In genomic region chr6:165643015-165643414, GRCh38 we compare ENCODE assay signal across 29 cellular contexts.
"Had no signal": no experiment of that assay in that cellular context is flagged by ENCODE, and none has a peak within 500 bp of the region (broad histone marks: within the 10 kb centered on the region; RNA-seq: fewer than 3 reads in every experiment).

No MANE protein-coding gene starts in this region.

- H3K36me3 Mint-ChIP-seq: stimulated activated effector memory CD8-positive, alpha-beta T cell treated with anti-CD3 and anti-CD28 coated beads, Interleukin-12 subunit alpha, Interleukin-12 subunit beta, amount 100 ng/mL, for 72 hours; stimulated activated memory B cell treated with anti-CD40 and anti-IgM and Interleukin-4, amounts not matched to agents 10 μg/mL and 1 μg/mL and 100 μg/mL, for 72 hours; stimulated activated naive B cell treated with anti-CD40 and anti-IgM and Interleukin-4, amounts not matched to agents 10 μg/mL and 1 μg/mL and 100 μg/mL, for 72 hours; type B pancreatic cell had no signal

- H3K4me1 Mint-ChIP-seq: stimulated activated effector memory CD8-positive, alpha-beta T cell treated with anti-CD3 and anti-CD28 coated beads, Interleukin-12 subunit alpha, Interleukin-12 subunit beta, amount 100 ng/mL, for 72 hours; stimulated activated memory B cell treated with anti-CD40 and anti-IgM and Interleukin-4, amounts not matched to agents 10 μg/mL and 1 μg/mL and 100 μg/mL, for 72 hours; stimulated activated naive B cell treated with anti-CD40 and anti-IgM and Interleukin-4, amounts not matched to agents 10 μg/mL and 1 μg/mL and 100 μg/mL, for 72 hours; stimulated activated naive CD8-positive, alpha-beta T cell treated with anti-CD3 and anti-CD28 coated beads, Interleukin-15, amount 100 ng/mL, for 72 hours had no signal

- FAIRE-seq: urothelium cell line had no signal

- H3K27me3 Mint-ChIP-seq: stimulated activated memory B cell treated with anti-CD40 and anti-IgM and Interleukin-4, amounts not matched to agents 10 μg/mL and 1 μg/mL and 100 μg/mL, for 72 hours; stimulated activated naive B cell treated with anti-CD40 and anti-IgM and Interleukin-4, amounts not matched to agents 10 μg/mL and 1 μg/mL and 100 μg/mL, for 72 hours; stimulated activated naive CD8-positive, alpha-beta T cell treated with anti-CD3 and anti-CD28 coated beads, Interleukin-15, amount 100 ng/mL, for 72 hours; type B pancreatic cell had no signal

- H3K27ac ChIP-seq: stomach, suprapubic skin, testis, thoracic aorta, thyroid gland, tibial artery, tibial nerve, transverse colon, upper lobe of left lung, upper lobe of right lung, uterus, vagina had no signal

- H3K4me3 ChIP-seq: stomach, suprapubic skin, testis, thoracic aorta, thyroid gland, tibial artery, tibial nerve, transverse colon, upper lobe of left lung, upper lobe of right lung, uterus, vagina had no signal

- H3K9me3 ChIP-seq: stomach, suprapubic skin, testis, thoracic aorta, thyroid gland, tibial artery, tibial nerve, transverse colon, upper lobe of left lung, upper lobe of right lung, uterus, vagina had no signal

- H3K36me3 ChIP-seq: stomach, suprapubic skin, thoracic aorta, thyroid gland, tibial artery, tibial nerve, transverse colon, upper lobe of left lung, upper lobe of right lung, uterus, vagina had no signal

- H3K4me1 ChIP-seq: suprapubic skin, testis, tibial artery, tibial nerve, transverse colon, upper lobe of left lung, upper lobe of right lung, uterus, vagina had no signal

- ATAC-seq: stimulated activated memory B cell treated with anti-CD40 and anti-IgM and Interleukin-4, amounts not matched to agents 10 μg/mL and 1 μg/mL and 100 μg/mL, for 72 hours; stimulated activated naive B cell treated with anti-CD40 and anti-IgM and Interleukin-4, amounts not matched to agents 10 μg/mL and 1 μg/mL and 100 μg/mL, for 72 hours; stimulated activated naive CD8-positive, alpha-beta T cell treated with anti-CD3 and anti-CD28 coated beads, Interleukin-15, amount 100 ng/mL, for 72 hours; stimulated activated naive CD8-positive, alpha-beta T cell treated with anti-CD3 and anti-CD28 coated beads, Interleukin-15, Interleukin-2, amounts not matched to agents 100 U/mL and 50 U/mL, for 24 hours; upper lobe of right lung had no signal

- H3K27ac Mint-ChIP-seq: stimulated activated effector memory CD8-positive, alpha-beta T cell treated with anti-CD3 and anti-CD28 coated beads, Interleukin-12 subunit alpha, Interleukin-12 subunit beta, amount 100 ng/mL, for 72 hours; stimulated activated memory B cell treated with anti-CD40 and anti-IgM and Interleukin-4, amounts not matched to agents 10 μg/mL and 1 μg/mL and 100 μg/mL, for 72 hours; stimulated activated naive B cell treated with anti-CD40 and anti-IgM and Interleukin-4, amounts not matched to agents 10 μg/mL and 1 μg/mL and 100 μg/mL, for 72 hours; stimulated activated naive CD8-positive, alpha-beta T cell treated with anti-CD3 and anti-CD28 coated beads, Interleukin-15, amount 100 ng/mL, for 72 hours; stimulated activated naive CD8-positive, alpha-beta T cell treated with anti-CD3 and anti-CD28 coated beads, Interleukin-15, Interleukin-2, amounts not matched to agents 100 ng/mL and 50 ng/mL, for 24 hours; type B pancreatic cell had no signal

- DNase-seq: stimulated activated CD4-positive, alpha-beta T cell treated with anti-CD3 and anti-CD28 coated beads, Interleukin-2, amount 100 ng/mL, for 48 hours; stimulated activated CD4-positive, alpha-beta T cell treated with anti-CD3 and anti-CD28 coated beads, Interleukin-4, amount 100 ng/mL, for 1 hour; stimulated activated CD4-positive, alpha-beta T cell treated with anti-CD3 and anti-CD28 coated beads, Interleukin-4, amount 100 ng/mL, for 24 hours; stimulated activated CD4-positive, alpha-beta T cell treated with anti-CD3 and anti-CD28 coated beads, Interleukin-4, amount 100 ng/mL, for 4 hours; stimulated activated CD8-positive, alpha-beta memory T cell treated with anti-CD3 and anti-CD28 coated beads, Interleukin-4, amount 100 ng/mL, for 48 hours; stimulated activated naive B cell treated with anti-CD40 and anti-IgM and Interleukin-4, amounts not matched to agents 10 μg/mL and 1 μg/mL and 100 μg/mL, for 72 hours; stimulated activated naive CD4-positive, alpha-beta T cell; stimulated activated naive CD4-positive, alpha-beta T cell treated with Interleukin-2 at 50 U/mL for 16 hours; stimulated activated naive CD8-positive, alpha-beta T cell treated with anti-CD3 and anti-CD28 coated beads, Interleukin-15, amount 100 ng/mL, for 72 hours; stimulated activated naive CD8-positive, alpha-beta T cell treated with anti-CD3 and anti-CD28 coated beads, Interleukin-15, Interleukin-2, amounts not matched to agents 100 U/mL and 50 U/mL, for 24 hours; stomach; substantia nigra; testis; thyroid gland; tibial artery; transverse colon; trophoblast cell; upper lobe of left lung; upper lobe of right lung; uterus had no signal

- H3K4me3 Mint-ChIP-seq: stimulated activated effector memory CD8-positive, alpha-beta T cell treated with anti-CD3 and anti-CD28 coated beads, Interleukin-12 subunit alpha, Interleukin-12 subunit beta, amount 100 ng/mL, for 72 hours; stimulated activated memory B cell treated with anti-CD40 and anti-IgM and Interleukin-4, amounts not matched to agents 10 μg/mL and 1 μg/mL and 100 μg/mL, for 72 hours; stimulated activated naive B cell treated with anti-CD40 and anti-IgM and Interleukin-4, amounts not matched to agents 10 μg/mL and 1 μg/mL and 100 μg/mL, for 72 hours; stimulated activated naive CD8-positive, alpha-beta T cell treated with anti-CD3 and anti-CD28 coated beads, Interleukin-15, amount 100 ng/mL, for 72 hours; stimulated activated naive CD8-positive, alpha-beta T cell treated with anti-CD3 and anti-CD28 coated beads, Interleukin-15, Interleukin-2, amounts not matched to agents 100 ng/mL and 50 ng/mL, for 24 hours; type B pancreatic cell had no signal

- H3K9me3 Mint-ChIP-seq: stimulated activated memory B cell treated with anti-CD40 and anti-IgM and Interleukin-4, amounts not matched to agents 10 μg/mL and 1 μg/mL and 100 μg/mL, for 72 hours; stimulated activated naive B cell treated with anti-CD40 and anti-IgM and Interleukin-4, amounts not matched to agents 10 μg/mL and 1 μg/mL and 100 μg/mL, for 72 hours; stimulated activated naive CD8-positive, alpha-beta T cell treated with anti-CD3 and anti-CD28 coated beads, Interleukin-15, amount 100 ng/mL, for 72 hours; stimulated activated naive CD8-positive, alpha-beta T cell treated with anti-CD3 and anti-CD28 coated beads, Interleukin-15, Interleukin-2, amounts not matched to agents 100 ng/mL and 50 ng/mL, for 24 hours; type B pancreatic cell had no signal

- H3K27me3 ChIP-seq: stomach, suprapubic skin, testis, thyroid gland, tibial artery, tibial nerve, transverse colon, upper lobe of left lung, upper lobe of right lung, uterus, vagina had no signal
